Comparison of ENCODE assay signal across 17 cellular contexts in the genomic region with DNA sequence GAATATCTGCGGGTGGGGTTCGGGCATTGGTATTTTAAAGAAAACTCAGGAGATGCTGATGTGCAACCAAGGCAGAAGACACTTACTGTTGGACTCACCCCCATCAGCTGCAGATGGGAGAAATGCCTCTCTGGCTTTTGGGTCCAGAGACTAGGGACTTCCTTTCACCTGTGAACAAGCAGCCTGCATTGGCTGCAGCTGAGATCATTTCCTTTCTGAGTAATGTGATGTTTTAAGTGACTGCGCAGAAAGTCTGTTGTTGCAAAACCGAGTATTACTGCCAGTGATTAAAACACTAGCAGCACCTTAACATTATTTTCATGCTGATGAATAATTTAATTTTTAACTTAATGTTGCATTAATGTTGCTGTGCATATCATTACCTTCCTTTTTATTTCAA.
DNase-seq lines count a peak whose midpoint lies in the region; ATAC-seq and TF ChIP-seq lines count a peak whose summit lies in the region.
"Had no signal": no experiment of that assay in that cellular context is flagged by ENCODE, and none has a peak within 500 bp of the region (broad histone marks: within the 10 kb centered on the region; RNA-seq: fewer than 3 reads in every experiment).

No MANE protein-coding gene starts in this region.

- in situ Hi-C loops in mammary epithelial cell (cut with MboI; ENCODE audit: low sequenced_read_pairs in 2 of 2) = no loop called here

- BruUV-seq in mammary epithelial cell (replicated peaks; lab: Mats Ljungman, UMichigan) = no TSS peak

- H3K36me3 ChIP-seq in mammary epithelial cell (ENCODE audit: insufficient read depth, low read length) (no peaks in the 10 kb centered on the region), MG63 (no peaks in the 10 kb centered on the region)
- H3K36me3 ChIP-seq: heart left ventricle, vagina had no signal

- no peaks in the 10 kb centered on the region for H4K20me1 ChIP-seq in mammary epithelial cell (ENCODE audit: insufficient read depth, low read length)

- H3K27ac ChIP-seq in mammary epithelial cell (ENCODE audit: insufficient read depth, low read depth, low read length) = no peak overlapping the region
- H3K27ac ChIP-seq: C4-2B, vagina had no signal

- H3K79me2 ChIP-seq in mammary epithelial cell (ENCODE audit: insufficient read depth, low read length) = no peaks in the 10 kb centered on the region

- no peak for TF ChIP-seq CTCF in mammary epithelial cell (conservative IDR thresholded peaks at IDR 0.05 in 1 of 2, IDR thresholded peaks at IDR 0.05 in 1 of 2; ENCODE audit: extremely low read depth in 1 of 2, insufficient read depth in 1 of 2, low read depth in 1 of 2, low read length in 2 of 2)

- H3K9me3 ChIP-seq in mammary epithelial cell (replicated peaks; ENCODE audit: insufficient read depth, low read length) (no peaks in the 10 kb centered on the region), MG63 (no peaks in the 10 kb centered on the region)
- H3K9me3 ChIP-seq: heart left ventricle, vagina had no signal

- H3K9ac ChIP-seq in mammary epithelial cell (ENCODE audit: insufficient read depth, low read length) = no peak overlapping the region

- intact Hi-C loops in mammary epithelial cell (cut with micrococcal nuclease) = no loop called here

- ATAC-seq in GM18517 (IDR thresholded peaks at IDR 0.05; ENCODE audit: unreplicated experiment) = no peak
- ATAC-seq: WTC11 had no signal

- H3K4me2 ChIP-seq in mammary epithelial cell (ENCODE audit: insufficient read depth, low read depth, low read length) = no peak overlapping the region

- 76% methylated on average over 3 of the region's 4 CpGs for WGBS in mammary epithelial cell (ENCODE audit: low coverage, missing lambda C conversion rate)

- H3K4me3 ChIP-seq in mammary epithelial cell (replicated peaks in 1 of 3; ENCODE audit: insufficient read depth in 1 of 3, low read depth in 2 of 3, low read length in 3 of 3) = no peak overlapping the region
- H3K4me3 ChIP-seq in MG63 = no peak overlapping the region
- H3K4me3 ChIP-seq: heart left ventricle, vagina had no signal

- CTCF ChIA-PET in mammary epithelial cell (lab: Charles Lee; ENCODE audit: low non-redundant PET) = no interaction called here

- H3K27me3 ChIP-seq in mammary epithelial cell (ENCODE audit: insufficient read depth, low read length) (peaks cover 6% of the 10 kb centered on the region), MG63 (no peaks in the 10 kb centered on the region)
- H3K27me3 ChIP-seq: heart left ventricle, vagina had no signal

- no peaks in the 10 kb centered on the region for H3K4me1 ChIP-seq in mammary epithelial cell (ENCODE audit: insufficient read depth, low read length)
- H3K4me1 ChIP-seq: vagina had no signal

- DNase-seq in EL (peak; percentile 66), M059J (ENCODE audit: low read depth) (peak; percentile 24), mammary epithelial cell (peak; percentile 45), lung microvascular endothelial cell (ENCODE audit: low read depth in 2 of 2) (peak; percentile 75 to 85), kidney glomerular epithelial cell (lab: John Stamatoyannopoulos, UW) (no peak), MG63 (no peak)
- no peak for DNase-seq in activated effector memory CD4-positive, alpha-beta T cell treated with Interleukin-2 at 50 U/mL for 16 hours
- DNase-seq: activated naive CD4-positive, alpha-beta T cell treated with Interleukin-2 at 50 U/mL for 16 hours; caudate nucleus; heart left ventricle; Karpas-422; NCI-H510A treated with DMSO at 0.1 percent for 48 hours; posterior cingulate gyrus had no signal

- dilution Hi-C loops in mammary epithelial cell (cut with HindIII; ENCODE audit: low sequenced_read_pairs) = no loop called here

- peak overlapping the region; percentile 27 for H2AFZ ChIP-seq in mammary epithelial cell (ENCODE audit: low read depth, low read length)

Comparison
In these comparisons a context has a peak if more than half of its experiments do, and no peak if none do; other contexts are left out.
1. DNase-seq: peak in EL (single experiment), M059J (single experiment), mammary epithelial cell (single experiment) and lung microvascular endothelial cell (2 of 2); none in kidney glomerular epithelial cell (single experiment), activated effector memory CD4-positive, alpha-beta T cell treated with Interleukin-2 at 50 U/mL for 16 hours (single experiment) and MG63 (single experiment).